10 cellular contexts compared by ENCODE assay signal in genomic region chr14:75487155-75487671, GRCh38. TPM values are rescaled to one million over a fixed set of nuclear protein-coding genes. Genes with fewer than 3 reads are reported as not detected.
A peak's percentile ranks its signal among the peaks of the same experiment; 100 is the strongest.
DNase-seq lines count a peak whose midpoint lies in the region; ATAC-seq and TF ChIP-seq lines count a peak whose summit lies in the region.
"Had no signal": no experiment of that assay in that cellular context is flagged by ENCODE, and none has a peak within 500 bp of the region (broad histone marks: within the 10 kb centered on the region; RNA-seq: fewer than 3 reads in every experiment).

No MANE protein-coding gene starts in this region.

- no peak for TF ChIP-seq CTCF in RWPE1 (conservative IDR thresholded peaks at IDR 0.05; ENCODE audit: low read depth)
- no peak for TF ChIP-seq CTCF in right atrium auricular region (IDR thresholded peaks at IDR 0.05)

- POLR2A ChIA-PET in RWPE1 (lab: Yijun Ruan, JAX; ENCODE audit: low non-redundant PET): interaction anchor here (0.5 kb wide), 1 partner anchor 11 kb away, joined by 6 read pairs; no protein-coding TSS in a partner anchor

- peak; percentile 66 for ATAC-seq in HG02884 (IDR thresholded peaks at IDR 0.05; ENCODE audit: unreplicated experiment)
- peak; percentile 88 for ATAC-seq in stimulated activated effector memory CD8-positive, alpha-beta T cell treated with anti-CD3 and anti-CD28 coated beads, Interleukin-12 subunit alpha, Interleukin-12 subunit beta, amount 100 ng/mL, for 72 hours
- ATAC-seq in GM21381 (IDR thresholded peaks at IDR 0.05; ENCODE audit: unreplicated experiment): no peak
- no peak for ATAC-seq in HG03025 (IDR thresholded peaks at IDR 0.05; ENCODE audit: low FRiP score, unreplicated experiment)

- peak overlapping the region; percentile 65 for H3K27ac Mint-ChIP-seq in activated CD4-positive, alpha-beta T cell treated with anti-CD3 and anti-CD28 coated beads, Interleukin-2, amount 10 ng/mL, durations not matched to agents 24 days and 14 days
- no peak overlapping the region for H3K27ac Mint-ChIP-seq in stimulated activated effector memory CD8-positive, alpha-beta T cell treated with anti-CD3 and anti-CD28 coated beads, Interleukin-12 subunit alpha, Interleukin-12 subunit beta, amount 100 ng/mL, for 72 hours

- H3K9me3 Mint-ChIP-seq in activated CD4-positive, alpha-beta T cell treated with anti-CD3 and anti-CD28 coated beads, Interleukin-2, amount 10 ng/mL, durations not matched to agents 24 days and 14 days: no peaks in the 10 kb centered on the region
- H3K9me3 Mint-ChIP-seq in stimulated activated effector memory CD8-positive, alpha-beta T cell treated with anti-CD3 and anti-CD28 coated beads, Interleukin-12 subunit alpha, Interleukin-12 subunit beta, amount 100 ng/mL, for 72 hours: no peaks in the 10 kb centered on the region

- H3K4me1 Mint-ChIP-seq in activated CD4-positive, alpha-beta T cell treated with anti-CD3 and anti-CD28 coated beads, Interleukin-2, amount 10 ng/mL, durations not matched to agents 24 days and 14 days: peaks cover 27% of the 10 kb centered on the region
- H3K4me1 Mint-ChIP-seq in stimulated activated effector memory CD8-positive, alpha-beta T cell treated with anti-CD3 and anti-CD28 coated beads, Interleukin-12 subunit alpha, Interleukin-12 subunit beta, amount 100 ng/mL, for 72 hours: peaks cover 27% of the 10 kb centered on the region

- H3K4me1 ChIP-seq in right atrium auricular region: no peaks in the 10 kb centered on the region

- no peaks in the 10 kb centered on the region for H3K36me3 ChIP-seq in right atrium auricular region

- H3K4me3 ChIP-seq in right atrium auricular region: no peak overlapping the region

- CTCF ChIA-PET in RWPE1 (lab: Yijun Ruan, JAX): interaction anchor here (0.7 to 2.8 kb wide), 4 partner anchors 66 to 198 kb away, joined by 3 to 34 read pairs (median 3); no protein-coding TSS in a partner anchor

- H3K9me3 ChIP-seq in right atrium auricular region: no peaks in the 10 kb centered on the region

- intact Hi-C loops in activated CD4-positive, alpha-beta T cell treated with anti-CD3 and anti-CD28 coated beads, Interleukin-2, amount 10 ng/mL, durations not matched to agents 24 days and 14 days (cut with micrococcal nuclease): loop anchor here (1.0 to 10.0 kb wide), 3 partner anchors 35 to 180 kb away; partner anchors contain the start of gene BATF

- H3K27ac ChIP-seq in RWPE1: no peak overlapping the region
- no peak overlapping the region for H3K27ac ChIP-seq in right atrium auricular region
- H3K27ac ChIP-seq: HL-60 had no signal

- DNase-seq in activated CD4-positive, alpha-beta T cell treated with anti-CD3 and anti-CD28 coated beads, Interleukin-2, amount 10 ng/mL, durations not matched to agents 24 days and 14 days: peak; percentile 75
- DNase-seq in activated CD4-positive, alpha-beta T cell treated with anti-CD3 and anti-CD28 coated beads for 1 hour: no peak
- DNase-seq in RWPE1 (ENCODE audit: low spot score): peak; percentile 74
- peak in 1 of 2 donors; percentile 68 for DNase-seq in stimulated activated effector memory CD8-positive, alpha-beta T cell treated with anti-CD3 and anti-CD28 coated beads, Interleukin-12 subunit alpha, Interleukin-12 subunit beta, amount 100 ng/mL, for 72 hours (ENCODE audit: low spot score in 2 of 2)
- no peak for DNase-seq in right atrium auricular region (ENCODE audit: low spot score)
- DNase-seq: midbrain had no signal

- no peaks in the 10 kb centered on the region for H3K27me3 ChIP-seq in right atrium auricular region

- no peaks in the 10 kb centered on the region for H3K36me3 Mint-ChIP-seq in activated CD4-positive, alpha-beta T cell treated with anti-CD3 and anti-CD28 coated beads, Interleukin-2, amount 10 ng/mL, durations not matched to agents 24 days and 14 days (ENCODE audit: low read depth)
- peaks cover 7% of the 10 kb centered on the region for H3K36me3 Mint-ChIP-seq in stimulated activated effector memory CD8-positive, alpha-beta T cell treated with anti-CD3 and anti-CD28 coated beads, Interleukin-12 subunit alpha, Interleukin-12 subunit beta, amount 100 ng/mL, for 72 hours

- peak overlapping the region; percentile 22 for H3K4me3 Mint-ChIP-seq in activated CD4-positive, alpha-beta T cell treated with anti-CD3 and anti-CD28 coated beads, Interleukin-2, amount 10 ng/mL, durations not matched to agents 24 days and 14 days
- no peak overlapping the region for H3K4me3 Mint-ChIP-seq in stimulated activated effector memory CD8-positive, alpha-beta T cell treated with anti-CD3 and anti-CD28 coated beads, Interleukin-12 subunit alpha, Interleukin-12 subunit beta, amount 100 ng/mL, for 72 hours

- peaks cover 2% of the 10 kb centered on the region for H3K27me3 Mint-ChIP-seq in activated CD4-positive, alpha-beta T cell treated with anti-CD3 and anti-CD28 coated beads, Interleukin-2, amount 10 ng/mL, durations not matched to agents 24 days and 14 days

RNA-seq across cellular contexts. Expression of gene BATF, which starts 35.1 kb away (rescaled TPM):
- total RNA-seq in activated CD4-positive, alpha-beta T cell treated with anti-CD3 and anti-CD28 coated beads, Interleukin-2, amount 10 ng/mL, durations not matched to agents 24 days and 14 days: 175 and 178 TPM in 2 replicates
- total RNA-seq in right atrium auricular region: 1 to 10 TPM; 1.4 to 6.2 TPM

RNA-seq across cellular contexts. Expression of gene JDP2, which starts 59.4 kb away (rescaled TPM):
- total RNA-seq in activated CD4-positive, alpha-beta T cell treated with anti-CD3 and anti-CD28 coated beads, Interleukin-2, amount 10 ng/mL, durations not matched to agents 24 days and 14 days: 1.1 and 1.4 TPM in 2 replicates
- total RNA-seq in right atrium auricular region: 10 to 100 TPM; 46.1 to 67.4 TPM

Comparison
In these comparisons a context has a peak if more than half of its experiments do, and no peak if none do; other contexts are left out.
1. DNase-seq: peak in activated CD4-positive, alpha-beta T cell treated with anti-CD3 and anti-CD28 coated beads, Interleukin-2, amount 10 ng/mL, durations not matched to agents 24 days and 14 days (single experiment) and RWPE1 (single experiment); none in activated CD4-positive, alpha-beta T cell treated with anti-CD3 and anti-CD28 coated beads for 1 hour (single experiment) and right atrium auricular region (single experiment).
2. ATAC-seq: peak in HG02884 (single experiment) and stimulated activated effector memory CD8-positive, alpha-beta T cell treated with anti-CD3 and anti-CD28 coated beads, Interleukin-12 subunit alpha, Interleukin-12 subunit beta, amount 100 ng/mL, for 72 hours (single experiment); none in GM21381 (single experiment) and HG03025 (single experiment).
3. RNA of gene BATF, which starts 35.1 kb away (total RNA-seq): 175 to 178 TPM in activated CD4-positive, alpha-beta T cell treated with anti-CD3 and anti-CD28 coated beads, Interleukin-2, amount 10 ng/mL, durations not matched to agents 24 days and 14 days; 1.4 to 6.2 TPM in right atrium auricular region; every median in the first group is over 10 times any median in the second.
4. RNA of gene JDP2, which starts 59.4 kb away (total RNA-seq): 46.1 to 67.4 TPM in right atrium auricular region; 1.1 to 1.4 TPM in activated CD4-positive, alpha-beta T cell treated with anti-CD3 and anti-CD28 coated beads, Interleukin-2, amount 10 ng/mL, durations not matched to agents 24 days and 14 days; every median in the first group is over 10 times any median in the second.